Comparison of ENCODE assay signal across 20 cellular contexts in genomic region chr6:117276778-117277177, GRCh38. TPM values are rescaled to one million over a fixed set of nuclear protein-coding genes. Genes with fewer than 3 reads are reported as not detected.
A peak's percentile ranks its signal among the peaks of the same experiment; 100 is the strongest.
DNase-seq lines count a peak whose midpoint lies in the region; ATAC-seq and TF ChIP-seq lines count a peak whose summit lies in the region.
"Had no signal": no experiment of that assay in that cellular context is flagged by ENCODE, and none has a peak within 500 bp of the region (broad histone marks: within the 10 kb centered on the region; RNA-seq: fewer than 3 reads in every experiment).

No MANE protein-coding gene starts in this region.

- H3K4me3 Mint-ChIP-seq in CD8-positive, alpha-beta T cell, result no peak overlapping the region
- H3K4me3 Mint-ChIP-seq: CD14-positive monocyte; CD4-positive, alpha-beta memory T cell; CD4-positive, CD25-positive, alpha-beta regulatory T cell had no signal

- CTCF ChIA-PET in CD8-positive, alpha-beta T cell (lab: Charles Lee), result no interaction called here

- no peak overlapping the region for H3K27ac Mint-ChIP-seq in CD8-positive, alpha-beta T cell
- H3K27ac Mint-ChIP-seq: CD14-positive monocyte; CD4-positive, alpha-beta memory T cell; CD4-positive, CD25-positive, alpha-beta regulatory T cell had no signal

- H3K27ac ChIP-seq in gastrocnemius medialis, result peak overlapping the region; percentile 90 to 99 (median 97)
- H3K27ac ChIP-seq in skeletal muscle tissue (ENCODE audit: low read depth, low read length), result peak overlapping the region; percentile 81
- H3K27ac ChIP-seq in CD8-positive, alpha-beta T cell (ENCODE audit: low read depth, low read length), result no peak overlapping the region
- H3K27ac ChIP-seq: BLaER1 had no signal

- H3K9me3 Mint-ChIP-seq in CD8-positive, alpha-beta T cell, result no peaks in the 10 kb centered on the region
- H3K9me3 Mint-ChIP-seq: CD14-positive monocyte had no signal

- DNase-seq in myocyte (ENCODE audit: low read depth), result peak; percentile 34
- peak in 1 of 2 donors; percentile 23 for DNase-seq in gastrocnemius medialis
- DNase-seq in CD8-positive, alpha-beta T cell, result no peak
- DNase-seq in activated naive CD4-positive, alpha-beta T cell (lab: John Stamatoyannopoulos, UW), result no peak
- DNase-seq in NCI-H1436 (lab: John Stamatoyannopoulos, UW), result no peak
- DNase-seq: 8988T; ACHN; BE2C; C1 segment of cervical spinal cord; Caco-2; Calu3; CD4-positive, alpha-beta memory T cell; CD4-positive, CD25-positive, alpha-beta regulatory T cell; DMS79 treated with DMSO at 0.1 percent for 48 hours; GF-D8 had no signal

- no peaks in the 10 kb centered on the region for H3K4me1 Mint-ChIP-seq in CD8-positive, alpha-beta T cell (ENCODE audit: low read depth)
- H3K4me1 Mint-ChIP-seq: CD14-positive monocyte; CD4-positive, CD25-positive, alpha-beta regulatory T cell had no signal

- H3K4me3 ChIP-seq in gastrocnemius medialis (no peak overlapping the region), skeletal muscle tissue (ENCODE audit: low read length in 3 of 3) (peak overlapping the region; percentile 15 to 54 (median 24))
- H3K4me3 ChIP-seq in CD8-positive, alpha-beta T cell (ENCODE audit: low read depth, low read length), result no peak overlapping the region
- H3K4me3 ChIP-seq: BLaER1 had no signal

- peaks cover 50% of the 10 kb centered on the region for H3K27me3 Mint-ChIP-seq in CD8-positive, alpha-beta T cell (ENCODE audit: low read depth)

- no peaks in the 10 kb centered on the region for H3K36me3 Mint-ChIP-seq in CD8-positive, alpha-beta T cell
- H3K36me3 Mint-ChIP-seq: CD14-positive monocyte; CD4-positive, alpha-beta memory T cell; CD4-positive, CD25-positive, alpha-beta regulatory T cell had no signal

- ATAC-seq in gastrocnemius medialis, result peak; percentile 48 to 49
- no peak for ATAC-seq in CD8-positive, alpha-beta T cell

- intact Hi-C loops in gastrocnemius medialis (cut with DNase I; ENCODE audit: low total_unique reads), result loop anchor here (10.0 kb wide), 1 partner anchor 1278 kb away; no protein-coding TSS in a partner anchor
- intact Hi-C loops in CD8-positive, alpha-beta T cell (cut with DNase I, micrococcal nuclease), result no loop called here

- TF ChIP-seq CTCF in gastrocnemius medialis (IDR thresholded peaks at IDR 0.05 in 4 of 5, conservative IDR thresholded peaks at IDR 0.05 in 1 of 5), result no peak
- TF ChIP-seq CTCF in CD8-positive, alpha-beta T cell (IDR thresholded peaks at IDR 0.05), result no peak

- POLR2A ChIA-PET in CD8-positive, alpha-beta T cell (lab: Charles Lee), result no interaction called here

- peak overlapping the region; percentile 22 to 60 (median 47) for H3K9ac ChIP-seq in skeletal muscle tissue (ENCODE audit: low read depth in 1 of 3, low read length in 3 of 3)
- H3K9ac ChIP-seq: BLaER1 had no signal

- H3K4me1 ChIP-seq in gastrocnemius medialis (peaks cover 33 to 48% of the 10 kb centered on the region in 2 donors), skeletal muscle tissue (ENCODE audit: control insufficient read depth in 3 of 3, insufficient read depth in 3 of 3, low read length in 3 of 3) (peaks cover 15 to 34% (median 29%) of the 10 kb centered on the region in 3 donors)
- no peaks in the 10 kb centered on the region for H3K4me1 ChIP-seq in CD8-positive, alpha-beta T cell (ENCODE audit: insufficient read depth, low read length)
- H3K4me1 ChIP-seq: BE2C, Caco-2 had no signal

- peak in 1 of 2 donors; percentile 58 for TF ChIP-seq POLR2A in gastrocnemius medialis (IDR thresholded peaks at IDR 0.05)

- H3K27me3 ChIP-seq in gastrocnemius medialis (no peaks in the 10 kb centered on the region), skeletal muscle tissue (ENCODE audit: control insufficient read depth in 3 of 3, insufficient read depth in 3 of 3, low read length in 3 of 3) (no peaks in the 10 kb centered on the region)
- H3K27me3 ChIP-seq in CD8-positive, alpha-beta T cell (ENCODE audit: insufficient read depth, low read length), result no peaks in the 10 kb centered on the region
- H3K27me3 ChIP-seq: BLaER1 had no signal

- in situ Hi-C loops in gastrocnemius medialis (cut with MboI; ENCODE audit: low sequenced_read_pairs in 4 of 4), result no loop called here

- H3K36me3 ChIP-seq in gastrocnemius medialis, result no peaks in the 10 kb centered on the region
- H3K36me3 ChIP-seq in skeletal muscle tissue (ENCODE audit: control insufficient read depth in 3 of 3, insufficient read depth in 3 of 3, low read length in 3 of 3), result no peaks in the 10 kb centered on the region
- H3K36me3 ChIP-seq in CD8-positive, alpha-beta T cell (ENCODE audit: insufficient read depth, low read length), result no peaks in the 10 kb centered on the region
- H3K36me3 ChIP-seq: BE2C, BLaER1 had no signal

- H3K9me3 ChIP-seq in gastrocnemius medialis (no peaks in the 10 kb centered on the region), skeletal muscle tissue (ENCODE audit: control insufficient read depth in 3 of 3, low read length in 3 of 3) (no peaks in the 10 kb centered on the region)
- no peaks in the 10 kb centered on the region for H3K9me3 ChIP-seq in CD8-positive, alpha-beta T cell (ENCODE audit: low read length)
- H3K9me3 ChIP-seq: BE2C, BLaER1, Caco-2 had no signal

RNA-seq across cellular contexts. Expression of gene VGLL2, which starts 11.4 kb away (rescaled TPM):
- total RNA-seq in myocyte, result 5.7 and 24.4 TPM in 2 replicates
- polyA plus RNA-seq in myocyte (2012), result 17.3 TPM
- total RNA-seq in gastrocnemius medialis, result 10 to 100 TPM in 2 of 4 donors, 1 to 10 TPM in 2; 4.9 to 27.5 (median 10.1) TPM
- 17.7 TPM for total RNA-seq in skeletal muscle tissue
- not detected for total RNA-seq in CD8-positive, alpha-beta T cell
- total RNA-seq: A673; Caco-2; Calu3; CD4-positive, alpha-beta memory T cell; CD4-positive, CD25-positive, alpha-beta regulatory T cell had no signal
- polyA plus RNA-seq: AG04450; CD14-positive monocyte; CD4-positive, alpha-beta memory T cell; CD4-positive, CD25-positive, alpha-beta regulatory T cell had no signal

Comparison
In these comparisons a context has a peak if more than half of its experiments do, and no peak if none do; other contexts are left out.
1. H3K4me3 ChIP-seq: peak in skeletal muscle tissue (3 of 3); none in gastrocnemius medialis (0 of 4) and CD8-positive, alpha-beta T cell (single experiment).